In the genomic region with DNA sequence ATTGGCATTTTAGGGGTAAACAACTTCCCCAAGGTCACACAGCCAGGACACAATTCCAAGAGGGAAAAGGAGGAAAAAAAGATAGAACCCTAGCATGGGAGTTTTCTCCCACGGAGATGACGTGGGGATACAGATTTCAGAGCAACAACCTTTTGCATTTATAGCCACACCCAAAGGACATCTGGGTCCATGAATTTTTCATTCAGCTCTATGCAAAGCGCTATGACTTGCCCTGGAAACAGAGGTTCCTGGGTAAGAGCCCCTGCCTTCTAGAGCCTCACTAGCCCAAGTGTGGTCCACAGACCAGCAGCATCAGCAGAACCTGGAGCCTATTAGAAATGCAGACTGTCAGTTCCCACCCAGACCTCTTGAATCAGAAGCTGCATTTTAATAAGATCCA, we compare ENCODE assay signal across 19 cellular contexts. TPM values are rescaled to one million over a fixed set of nuclear protein-coding genes. Genes with fewer than 3 reads are reported as not detected.
DNase-seq lines count a peak whose midpoint lies in the region; ATAC-seq and TF ChIP-seq lines count a peak whose summit lies in the region.
"Had no signal": no experiment of that assay in that cellular context is flagged by ENCODE, and none has a peak within 500 bp of the region (broad histone marks: within the 10 kb centered on the region; RNA-seq: fewer than 3 reads in every experiment).

No MANE protein-coding gene starts in this region.

- no peak overlapping the region for H3K27ac ChIP-seq in neural progenitor cell
- H3K27ac ChIP-seq: body of pancreas had no signal

- no peaks in the 10 kb centered on the region for H3K27me3 Mint-ChIP-seq in activated CD4-positive, alpha-beta T cell treated with anti-CD3 and anti-CD28 coated beads, Interleukin-2, amount 10 ng/mL, durations not matched to agents 24 days and 14 days
- no peaks in the 10 kb centered on the region for H3K27me3 Mint-ChIP-seq in activated T-helper 17 cell treated with anti-CD3 and anti-CD28 coated beads, Interleukin-2, amount 50 U/mL, for 72 hours
- peaks cover 5% of the 10 kb centered on the region for H3K27me3 Mint-ChIP-seq in neural progenitor cell (ENCODE audit: insufficient read depth, low read depth)
- H3K27me3 Mint-ChIP-seq: CD4-positive, alpha-beta T cell had no signal

- no peak for DNase-seq in activated CD4-positive, alpha-beta T cell treated with anti-CD3 and anti-CD28 coated beads, Interleukin-2, amount 10 ng/mL, durations not matched to agents 24 days and 14 days
- DNase-seq in activated CD4-positive, alpha-beta T cell treated with anti-CD3 and anti-CD28 coated beads, Interleukin-2, amount 50 U/mL, for 1 hour, result no peak
- DNase-seq in neural progenitor cell (ENCODE audit: low spot score) (no peak), cardiac septum (ENCODE audit: low spot score) (no peak), NCI-H1105 (lab: John Stamatoyannopoulos, UW) (no peak), NCI-H2107 (lab: John Stamatoyannopoulos, UW) (no peak)
- DNase-seq: activated CD4-positive, alpha-beta T cell treated with anti-CD3 and anti-CD28 coated beads, Interleukin-2, amount 50 U/mL, for 4 hours; activated gamma-delta T cell treated with Interleukin-2 at 50 U/mL for 16 hours; body of pancreas; CD4-positive, alpha-beta T cell; H7; mesenchymal stem cell; SHP77; stimulated activated naive CD4-positive, alpha-beta T cell treated with Interleukin-2 at 50 U/mL for 16 hours had no signal

- intact Hi-C loops in activated CD4-positive, alpha-beta T cell treated with anti-CD3 and anti-CD28 coated beads, Interleukin-2, amount 10 ng/mL, durations not matched to agents 24 days and 14 days (cut with micrococcal nuclease), result no loop called here
- intact Hi-C loops in cardiac septum (cut with DNase I), result no loop called here

- peaks cover 61% of the 10 kb centered on the region for H3K4me1 Mint-ChIP-seq in activated CD4-positive, alpha-beta T cell treated with anti-CD3 and anti-CD28 coated beads, Interleukin-2, amount 10 ng/mL, durations not matched to agents 24 days and 14 days
- peaks cover 58% of the 10 kb centered on the region for H3K4me1 Mint-ChIP-seq in activated T-helper 17 cell treated with anti-CD3 and anti-CD28 coated beads, Interleukin-2, amount 50 U/mL, for 72 hours
- peaks cover 20% of the 10 kb centered on the region for H3K4me1 Mint-ChIP-seq in neural progenitor cell

- no peaks in the 10 kb centered on the region for H3K36me3 ChIP-seq in Loucy (ENCODE audit: insufficient read depth, low read length)
- no peaks in the 10 kb centered on the region for H3K36me3 ChIP-seq in neural progenitor cell

- peak overlapping the region; percentile 54 for H3K9ac ChIP-seq in Loucy (ENCODE audit: low read depth, low read length, poor library complexity, severe bottlenecking)
- H3K9ac ChIP-seq in neural progenitor cell, result no peak overlapping the region

- H3K4me2 ChIP-seq in Loucy (ENCODE audit: low read depth, low read length, poor library complexity, severe bottlenecking) (peak overlapping the region; percentile 66), neural progenitor cell (no peak overlapping the region)

- H2AFZ ChIP-seq in Loucy (ENCODE audit: low read length) (no peak overlapping the region), neural progenitor cell (replicated peaks) (peak overlapping the region; percentile 26)

- TF ChIP-seq CTCF in Loucy (conservative IDR thresholded peaks at IDR 0.05; ENCODE audit: low read length), result no peak
- TF ChIP-seq CTCF in neural progenitor cell (IDR thresholded peaks at IDR 0.05), result no peak

- H3K9me3 ChIP-seq in Loucy (ENCODE audit: insufficient read depth, low read depth, low read length) (no peaks in the 10 kb centered on the region), neural progenitor cell (ENCODE audit: low read depth) (no peaks in the 10 kb centered on the region)
- H3K9me3 ChIP-seq: body of pancreas had no signal

- H3K4me3 ChIP-seq in Loucy (ENCODE audit: low read length, poor library complexity, severe bottlenecking), result peak overlapping the region; percentile 45
- no peak overlapping the region for H3K4me3 ChIP-seq in neural progenitor cell
- H3K4me3 ChIP-seq: body of pancreas had no signal

- H3K4me1 ChIP-seq in Loucy (ENCODE audit: insufficient read depth, low read length, poor library complexity, severe bottlenecking), result peaks cover 41% of the 10 kb centered on the region
- H3K4me1 ChIP-seq in neural progenitor cell, result peaks cover 8% of the 10 kb centered on the region
- H3K4me1 ChIP-seq: body of pancreas had no signal

- H3K36me3 Mint-ChIP-seq in activated CD4-positive, alpha-beta T cell treated with anti-CD3 and anti-CD28 coated beads, Interleukin-2, amount 10 ng/mL, durations not matched to agents 24 days and 14 days (ENCODE audit: low read depth), result peaks cover 9% of the 10 kb centered on the region
- H3K36me3 Mint-ChIP-seq in activated T-helper 17 cell treated with anti-CD3 and anti-CD28 coated beads, Interleukin-2, amount 50 U/mL, for 72 hours (ENCODE audit: low read depth), result no peaks in the 10 kb centered on the region
- no peaks in the 10 kb centered on the region for H3K36me3 Mint-ChIP-seq in neural progenitor cell

- H4K20me1 ChIP-seq in Loucy (ENCODE audit: insufficient read depth, low read length, poor library complexity, severe bottlenecking), result no peaks in the 10 kb centered on the region
- no peaks in the 10 kb centered on the region for H4K20me1 ChIP-seq in neural progenitor cell (ENCODE audit: low read depth)

- no peaks in the 10 kb centered on the region for H3K79me2 ChIP-seq in Loucy (ENCODE audit: insufficient read depth, low read length)
- H3K79me2 ChIP-seq in neural progenitor cell (ENCODE audit: low read depth), result no peaks in the 10 kb centered on the region

- H3K9me2 ChIP-seq in Loucy (replicated peaks; ENCODE audit: low read depth, low read length), result no peaks in the 10 kb centered on the region

- H3K4me3 Mint-ChIP-seq in activated CD4-positive, alpha-beta T cell treated with anti-CD3 and anti-CD28 coated beads, Interleukin-2, amount 10 ng/mL, durations not matched to agents 24 days and 14 days, result peak overlapping the region; percentile 44
- peak overlapping the region; percentile 69 for H3K4me3 Mint-ChIP-seq in activated T-helper 17 cell treated with anti-CD3 and anti-CD28 coated beads, Interleukin-2, amount 50 U/mL, for 72 hours
- no peak overlapping the region for H3K4me3 Mint-ChIP-seq in neural progenitor cell

- H3K27ac Mint-ChIP-seq in activated CD4-positive, alpha-beta T cell treated with anti-CD3 and anti-CD28 coated beads, Interleukin-2, amount 10 ng/mL, durations not matched to agents 24 days and 14 days, result peak overlapping the region; percentile 72
- H3K27ac Mint-ChIP-seq in activated T-helper 17 cell treated with anti-CD3 and anti-CD28 coated beads, Interleukin-2, amount 50 U/mL, for 72 hours, result peak overlapping the region; percentile 68
- H3K27ac Mint-ChIP-seq in neural progenitor cell, result no peak overlapping the region
- H3K27ac Mint-ChIP-seq: CD4-positive, alpha-beta T cell had no signal

- no peaks in the 10 kb centered on the region for H3K27me3 ChIP-seq in Loucy (ENCODE audit: insufficient read depth, low read length, poor library complexity, severe bottlenecking)
- H3K27me3 ChIP-seq in neural progenitor cell, result no peaks in the 10 kb centered on the region
- H3K27me3 ChIP-seq: body of pancreas had no signal

- H3K9me3 Mint-ChIP-seq in activated CD4-positive, alpha-beta T cell treated with anti-CD3 and anti-CD28 coated beads, Interleukin-2, amount 10 ng/mL, durations not matched to agents 24 days and 14 days, result peaks cover 11% of the 10 kb centered on the region
- H3K9me3 Mint-ChIP-seq in activated T-helper 17 cell treated with anti-CD3 and anti-CD28 coated beads, Interleukin-2, amount 50 U/mL, for 72 hours, result no peaks in the 10 kb centered on the region
- H3K9me3 Mint-ChIP-seq in neural progenitor cell, result peaks cover 6% of the 10 kb centered on the region
- H3K9me3 Mint-ChIP-seq: CD4-positive, alpha-beta T cell had no signal

- ATAC-seq in activated T-helper 17 cell treated with anti-CD3 and anti-CD28 coated beads, Interleukin-2, amount 50 U/mL, for 72 hours (replicated peaks), result no peak
- ATAC-seq: body of pancreas, esophagus mucosa had no signal

- peaks cover 3% of the 10 kb centered on the region; the same call in 1 of the 2 replicates for H3F3A ChIP-seq in Loucy (ENCODE audit: low read depth)
- no peaks in the 10 kb centered on the region for H3F3A ChIP-seq in neural progenitor cell (ENCODE audit: low read depth)

RNA-seq across cellular contexts. Expression of a gene that starts 17.5 kb away (rescaled TPM):
- total RNA-seq in activated CD4-positive, alpha-beta T cell treated with anti-CD3 and anti-CD28 coated beads, Interleukin-2, amount 10 ng/mL, durations not matched to agents 24 days and 14 days, result 232 TPM in 2 replicates
- 100 to 1,000 TPM in 1 of 2 donors, 10 to 100 TPM in 1; 71.2 to 145 TPM for total RNA-seq in activated T-helper 17 cell treated with anti-CD3 and anti-CD28 coated beads, Interleukin-2, amount 50 U/mL, for 72 hours
- total RNA-seq in neural progenitor cell (ENCODE audit: low replicate concordance) (11.5 and 20.9 TPM in 2 replicates), cardiac septum (97.1 TPM)

RNA-seq across cellular contexts. Expression of a gene that starts 59.2 kb away (rescaled TPM):
- total RNA-seq in activated CD4-positive, alpha-beta T cell treated with anti-CD3 and anti-CD28 coated beads, Interleukin-2, amount 10 ng/mL, durations not matched to agents 24 days and 14 days, result 0.19 TPM in 1 of 2 replicates, not detected in the other
- 1 to 10 TPM in 1 of 2 donors, under 1 TPM in 1; 0.50 to 1.0 TPM for total RNA-seq in activated T-helper 17 cell treated with anti-CD3 and anti-CD28 coated beads, Interleukin-2, amount 50 U/mL, for 72 hours
- total RNA-seq in neural progenitor cell (ENCODE audit: low replicate concordance), result 0.06 and 0.17 TPM in 2 replicates
- total RNA-seq in cardiac septum, result 0.13 TPM
- total RNA-seq: body of pancreas; CD4-positive, alpha-beta T cell; esophagus mucosa; glomerular endothelial cell; skeletal muscle tissue had no signal
